Comparison of ENCODE assay signal across 23 cellular contexts in the genomic region with DNA sequence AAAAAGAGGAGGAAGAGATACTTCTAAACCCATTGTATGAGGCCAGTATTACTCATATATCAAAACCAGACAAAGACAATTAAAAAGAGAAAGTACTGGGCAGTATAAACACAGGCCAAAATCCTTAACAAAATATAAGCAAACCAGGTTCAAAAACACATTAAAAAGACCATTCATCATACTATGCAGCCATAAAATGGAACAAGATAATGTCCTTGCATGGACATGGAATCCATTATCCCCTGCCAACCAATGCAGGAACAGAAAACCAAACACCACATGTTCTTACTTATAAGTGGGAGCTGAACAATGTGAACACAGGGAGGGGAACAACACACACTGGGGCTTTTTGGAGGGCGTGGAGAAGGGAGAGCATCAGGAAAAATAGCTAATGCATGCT.
"Had no signal": no experiment of that assay in that cellular context is flagged by ENCODE, and none has a peak within 500 bp of the region (broad histone marks: within the 10 kb centered on the region; RNA-seq: fewer than 3 reads in every experiment).

No MANE protein-coding gene starts in this region.

- H3K4me1 ChIP-seq: left ventricle myocardium inferior, right atrium auricular region, right lobe of liver, suprapubic skin, tibial artery, upper lobe of right lung had no signal

- H3K27me3 ChIP-seq: ovary, right atrium auricular region, right lobe of liver, suprapubic skin, tibial artery, upper lobe of right lung had no signal

- H3K36me3 ChIP-seq: ovary, right atrium auricular region, right lobe of liver had no signal

- H3K27ac Mint-ChIP-seq: natural killer cell treated with Interleukin-12 subunit alpha and Interleukin-12 subunit beta and Interleukin-15 and Interleukin-18, amount 100 ng/mL, for 72 hours; progenitor cell of endocrine pancreas; stimulated activated memory B cell treated with anti-CD40 and anti-IgM and Interleukin-4, amounts not matched to agents 10 μg/mL and 1 μg/mL and 100 μg/mL, for 72 hours had no signal

- H3K4me1 Mint-ChIP-seq: naive thymus-derived CD4-positive, alpha-beta T cell; stimulated activated memory B cell treated with anti-CD40 and anti-IgM and Interleukin-4, amounts not matched to agents 10 μg/mL and 1 μg/mL and 100 μg/mL, for 72 hours had no signal

- ATAC-seq: mucosa of descending colon; naive thymus-derived CD4-positive, alpha-beta T cell; natural killer cell treated with Interleukin-12 subunit alpha and Interleukin-12 subunit beta and Interleukin-15 and Interleukin-18, amount 100 ng/mL, for 72 hours; right lobe of liver; stimulated activated memory B cell treated with anti-CD40 and anti-IgM and Interleukin-4, amounts not matched to agents 10 μg/mL and 1 μg/mL and 100 μg/mL, for 72 hours; upper lobe of right lung had no signal

- H3K27ac ChIP-seq: left ventricle myocardium inferior, ovary, right atrium auricular region, right lobe of liver, suprapubic skin, thoracic aorta, tibial artery, upper lobe of right lung had no signal

- H3K27me3 Mint-ChIP-seq: naive thymus-derived CD4-positive, alpha-beta T cell; natural killer cell treated with Interleukin-12 subunit alpha and Interleukin-12 subunit beta and Interleukin-15 and Interleukin-18, amount 100 ng/mL, for 72 hours; progenitor cell of endocrine pancreas; stimulated activated memory B cell treated with anti-CD40 and anti-IgM and Interleukin-4, amounts not matched to agents 10 μg/mL and 1 μg/mL and 100 μg/mL, for 72 hours had no signal

- H3K9me3 Mint-ChIP-seq: natural killer cell treated with Interleukin-12 subunit alpha and Interleukin-12 subunit beta and Interleukin-15 and Interleukin-18, amount 100 ng/mL, for 72 hours had no signal

- H3K9me3 ChIP-seq: ovary, right atrium auricular region, right lobe of liver, suprapubic skin, tibial artery, upper lobe of right lung had no signal

- H3K4me3 Mint-ChIP-seq: naive thymus-derived CD4-positive, alpha-beta T cell; natural killer cell treated with Interleukin-12 subunit alpha and Interleukin-12 subunit beta and Interleukin-15 and Interleukin-18, amount 100 ng/mL, for 72 hours; stimulated activated memory B cell treated with anti-CD40 and anti-IgM and Interleukin-4, amounts not matched to agents 10 μg/mL and 1 μg/mL and 100 μg/mL, for 72 hours had no signal

- DNase-seq: islet precursor cell; left ventricle myocardium inferior; midbrain; mucosa of descending colon; naive thymus-derived CD4-positive, alpha-beta T cell; ovary; right lobe of liver; stimulated activated CD4-positive, alpha-beta T cell treated with anti-CD3 and anti-CD28 coated beads, Interleukin-1b, Interleukin-23, amount 100 ng/mL, for 48 hours; stimulated activated CD4-positive, alpha-beta T cell treated with anti-CD3 and anti-CD28 coated beads, Interleukin-2, amount 100 ng/mL, for 48 hours; stimulated activated CD4-positive, alpha-beta T cell treated with anti-CD3 and anti-CD28 coated beads, Interleukin-4, amount 100 ng/mL, for 4 hours; stimulated activated CD8-positive, alpha-beta memory T cell treated with anti-CD3 and anti-CD28 coated beads, Interleukin-4, amount 100 ng/mL, for 48 hours; stimulated activated naive CD4-positive, alpha-beta T cell treated with Interleukin-2 at 50 U/mL for 16 hours; tibial artery; trophoblast cell; upper lobe of right lung had no signal

- H3K4me3 ChIP-seq: left ventricle myocardium inferior, lung, mucosa of descending colon, ovary, right atrium auricular region, right lobe of liver, smooth muscle cell, suprapubic skin, thoracic aorta, tibial artery, upper lobe of right lung had no signal
